ENCODE assay signal across 13 cellular contexts in genomic region chr3:153158961-153159735, GRCh38. TPM values are rescaled to one million over a fixed set of nuclear protein-coding genes. Genes with fewer than 3 reads are reported as not detected.
DNase-seq lines count a peak whose midpoint lies in the region; ATAC-seq and TF ChIP-seq lines count a peak whose summit lies in the region.
"Had no signal": no experiment of that assay in that cellular context is flagged by ENCODE, and none has a peak within 500 bp of the region (broad histone marks: within the 10 kb centered on the region; RNA-seq: fewer than 3 reads in every experiment).

No MANE protein-coding gene starts in this region.

- H3K27ac ChIP-seq in H9 (ENCODE audit: insufficient read length, low read depth, low read length) (no peak overlapping the region), OCI-LY7 (ENCODE audit: low read depth, low read length, poor library complexity, severe bottlenecking) (no peak overlapping the region), duodenal mucosa (ENCODE audit: low read depth, low read length) (peak overlapping the region; percentile 26), neuronal stem cell (replicated peaks; ENCODE audit: low read length) (no peak overlapping the region)

- no peak overlapping the region for H4K91ac ChIP-seq in H9 (ENCODE audit: insufficient read length, low read depth, low read length)
- no peak overlapping the region for H4K91ac ChIP-seq in neuronal stem cell (ENCODE audit: low read depth, low read length, poor library complexity)

- peaks cover 13% of the 10 kb centered on the region for H3K23me2 ChIP-seq in H9 (ENCODE audit: insufficient read length, low read depth, low read length, poor library complexity, severe bottlenecking)

- intact Hi-C loops in OCI-LY7 (cut with micrococcal nuclease; ENCODE audit: unreplicated experiment) = no loop called here

- H3K36me3 ChIP-seq in OCI-LY7 (ENCODE audit: insufficient read depth, low read length) = no peaks in the 10 kb centered on the region
- H3K36me3 ChIP-seq in duodenal mucosa (ENCODE audit: control insufficient read depth in 1 of 2, insufficient read depth in 2 of 2, low read length in 2 of 2) = no peaks in the 10 kb centered on the region
- H3K36me3 ChIP-seq in neuronal stem cell (replicated peaks in 1 of 2; ENCODE audit: control insufficient read depth in 2 of 2, insufficient read depth in 2 of 2, low read length in 2 of 2) = no peaks in the 10 kb centered on the region
- H3K36me3 ChIP-seq: WERI-Rb-1 had no signal

- CTCF ChIA-PET in OCI-LY7 (lab: Charles Lee; ENCODE audit: unreplicated experiment) = no interaction called here

- no peak overlapping the region for H3K4me2 ChIP-seq in H9 (ENCODE audit: insufficient read depth, insufficient read length, low read length)
- no peak overlapping the region for H3K4me2 ChIP-seq in OCI-LY7 (ENCODE audit: low read length)
- H3K4me2 ChIP-seq in neuronal stem cell (ENCODE audit: insufficient read depth, low read length, poor library complexity, severe bottlenecking) = no peak overlapping the region

- no peak overlapping the region for H4K8ac ChIP-seq in H9 (replicated peaks; ENCODE audit: insufficient read length, low read depth, low read length)
- H4K8ac ChIP-seq in neuronal stem cell (ENCODE audit: low read depth, low read length) = no peak overlapping the region

- H3K4me3 ChIP-seq in OCI-LY7 (ENCODE audit: low read depth, low read length, poor library complexity, severe bottlenecking) (no peak overlapping the region), duodenal mucosa (ENCODE audit: low read depth in 1 of 2, low read length in 2 of 2) (peak overlapping the region in 1 of 2 donors; percentile 96), neuronal stem cell (ENCODE audit: low read length in 2 of 2) (no peak overlapping the region)

- no peak overlapping the region for H3K18ac ChIP-seq in H9 (ENCODE audit: insufficient read length, low read depth, low read length)
- H3K18ac ChIP-seq in neuronal stem cell (ENCODE audit: low read length) = no peak overlapping the region

- TF ChIP-seq CTCF in H9 (conservative IDR thresholded peaks at IDR 0.05) (no peak), OCI-LY7 (conservative IDR thresholded peaks at IDR 0.05; ENCODE audit: low read length) (no peak)

- POLR2A ChIA-PET in OCI-LY7 (lab: Charles Lee) = interaction anchor here (0.6 to 3.2 kb wide), 5 partner anchors 9 to 1178 kb away, joined by 3 to 23 read pairs (median 6); no protein-coding TSS in a partner anchor

- H2BK120ac ChIP-seq in H9 (ENCODE audit: low read depth, low read length, poor library complexity, severe bottlenecking) (no peak overlapping the region), neuronal stem cell (ENCODE audit: low read depth, low read length) (no peak overlapping the region)

- H3K23ac ChIP-seq in H9 (ENCODE audit: insufficient read length, low read depth, low read length) = no peak overlapping the region
- H3K23ac ChIP-seq in neuronal stem cell (ENCODE audit: low read depth, low read length, poor library complexity) = no peak overlapping the region

- H3K4me3 Mint-ChIP-seq in H9 = peak overlapping the region; percentile 94 to 99

- no peak overlapping the region for H2AFZ ChIP-seq in H9 (ENCODE audit: low read length)
- peak overlapping the region; percentile 70; the same call in 1 of the 2 replicates for H2AFZ ChIP-seq in OCI-LY7 (ENCODE audit: low read length)
- H2AFZ ChIP-seq in neuronal stem cell (ENCODE audit: low read length) = peak overlapping the region; percentile 94

- no peak for ATAC-seq in GM21447 (IDR thresholded peaks at IDR 0.05; ENCODE audit: unreplicated experiment)

- no peak overlapping the region for H3T11ph ChIP-seq in H9 (ENCODE audit: low read length)

- peaks cover 2% of the 10 kb centered on the region; the same call in 1 of the 2 replicates for H3K27me3 Mint-ChIP-seq in H9 (ENCODE audit: low read depth)

- H2BK5ac ChIP-seq in H9 (ENCODE audit: insufficient read length, low read length) (no peak overlapping the region), neuronal stem cell (ENCODE audit: low read length) (no peak overlapping the region)

- no CpG with 5 or more reads among the region's 9 CpGs for WGBS in H9 (ENCODE audit: extremely low coverage, insufficient read length, low lambda C conversion rate)
- no CpG with 5 or more reads among the region's 9 CpGs for WGBS in neuronal stem cell (ENCODE audit: extremely low coverage in 2 of 2, insufficient read length in 2 of 2, insufficient replicate concordance in 1 of 2), 2 donors

- H3K27me3 ChIP-seq in H9 (ENCODE audit: insufficient read depth, low read length) (no peaks in the 10 kb centered on the region), duodenal mucosa (ENCODE audit: control insufficient read depth in 1 of 2, insufficient read depth in 2 of 2, low read length in 2 of 2) (no peaks in the 10 kb centered on the region), neuronal stem cell (ENCODE audit: control insufficient read depth in 3 of 3, insufficient read depth in 3 of 3, low read depth in 1 of 3, low read length in 3 of 3) (no peaks in the 10 kb centered on the region)

- H3K9me3 ChIP-seq in H9 (ENCODE audit: control insufficient read depth, low read depth, low read length) (no peaks in the 10 kb centered on the region), OCI-LY7 (ENCODE audit: low read length) (no peaks in the 10 kb centered on the region), duodenal mucosa (ENCODE audit: control insufficient read depth in 1 of 2, low read length in 2 of 2) (no peaks in the 10 kb centered on the region), neuronal stem cell (replicated peaks in 1 of 2; ENCODE audit: control insufficient read depth in 2 of 2, insufficient read depth in 1 of 2, low read depth in 1 of 2, low read length in 2 of 2) (no peaks in the 10 kb centered on the region)

- no TSS peak for BruUV-seq in OCI-LY7 (replicated peaks; lab: Mats Ljungman, UMichigan)

- H3K56ac ChIP-seq in H9 (ENCODE audit: insufficient read length, low read depth, low read length) = no peak overlapping the region

- H3K9ac ChIP-seq in H9 (ENCODE audit: extremely low read depth, insufficient read length, low read length) (no peak overlapping the region), duodenal mucosa (ENCODE audit: low read depth in 1 of 2, low read length in 2 of 2) (no peak overlapping the region), neuronal stem cell (ENCODE audit: low read depth, low read length, poor library complexity) (no peak overlapping the region)

- H4K5ac ChIP-seq in H9 (ENCODE audit: insufficient read length, low read depth, low read length) = no peak overlapping the region

- no peaks in the 10 kb centered on the region for H3K79me1 ChIP-seq in H9 (ENCODE audit: insufficient read depth, low read depth, low read length, poor library complexity, severe bottlenecking)
- peaks cover 8% of the 10 kb centered on the region for H3K79me1 ChIP-seq in neuronal stem cell (ENCODE audit: low read depth, low read length)

- H2BK20ac ChIP-seq in H9 (ENCODE audit: low read depth, low read length, poor library complexity, severe bottlenecking) = no peak overlapping the region

- no peak overlapping the region for H2BK12ac ChIP-seq in H9 (ENCODE audit: insufficient read length, low read depth, low read length)
- no peak overlapping the region for H2BK12ac ChIP-seq in neuronal stem cell (ENCODE audit: low read length)

- peaks cover 15% of the 10 kb centered on the region in 2 experiments for H3K4me1 Mint-ChIP-seq in H9

- H4K20me1 ChIP-seq in H9 (ENCODE audit: control insufficient read depth, insufficient read depth, insufficient read length) = no peaks in the 10 kb centered on the region
- H4K20me1 ChIP-seq in OCI-LY7 (ENCODE audit: insufficient read depth, low read length) = peaks cover 10% of the 10 kb centered on the region; the same call in 1 of the 2 replicates

- no peak overlapping the region for H2BK15ac ChIP-seq in H9 (ENCODE audit: low read depth, low read length)
- no peak overlapping the region for H2BK15ac ChIP-seq in neuronal stem cell (ENCODE audit: low read length)

- peaks cover 0 to 1% (median 0%) of the 10 kb centered on the region in 3 experiments; a peak in 1 of 7 replicates for H3K36me3 Mint-ChIP-seq in H9 (ENCODE audit: insufficient read depth in 1 of 3, low read depth in 3 of 3)

- H3K14ac ChIP-seq in H9 (ENCODE audit: insufficient read depth, low read length) = no peak overlapping the region
- H3K14ac ChIP-seq in neuronal stem cell (ENCODE audit: low read length) = no peak overlapping the region

- H2AK5ac ChIP-seq in H9 (ENCODE audit: insufficient read length, low read length) (no peak overlapping the region), neuronal stem cell (ENCODE audit: low read depth, low read length) (no peak overlapping the region)

- no peaks in the 10 kb centered on the region for H3K9me2 ChIP-seq in OCI-LY7 (ENCODE audit: insufficient read depth, low read length)

- no peaks in the 10 kb centered on the region for H3K4me1 ChIP-seq in H9 (ENCODE audit: insufficient read depth, low read length)
- H3K4me1 ChIP-seq in OCI-LY7 (ENCODE audit: insufficient read depth, low read length, poor library complexity, severe bottlenecking) = peaks cover 8% of the 10 kb centered on the region
- peaks cover 21 to 28% of the 10 kb centered on the region in 2 donors for H3K4me1 ChIP-seq in duodenal mucosa (ENCODE audit: control insufficient read depth in 1 of 2, insufficient read depth in 2 of 2, low read length in 2 of 2)
- peaks cover under 1 to 2% of the 10 kb centered on the region in 2 donors for H3K4me1 ChIP-seq in neuronal stem cell (ENCODE audit: control insufficient read depth in 2 of 2, insufficient read depth in 1 of 2, low read depth in 1 of 2, low read length in 2 of 2)

- peaks cover 14% of the 10 kb centered on the region; the same call in 1 of the 2 replicates for H3K79me2 ChIP-seq in H9 (ENCODE audit: insufficient read depth, low read length)
- H3K79me2 ChIP-seq in OCI-LY7 (ENCODE audit: insufficient read depth, low read depth, low read length) = peaks cover 20% of the 10 kb centered on the region

- no peak overlapping the region for H3K4ac ChIP-seq in H9 (ENCODE audit: low read depth, low read length)
- H3K4ac ChIP-seq in neuronal stem cell (ENCODE audit: low read length) = no peak overlapping the region

- H3K27ac Mint-ChIP-seq in H9 = no peak overlapping the region

- no peaks in the 10 kb centered on the region for H3K9me3 Mint-ChIP-seq in H9

- DNase-seq in H9 (no peak), OCI-LY7 (ENCODE audit: low spot score) (no peak), neuronal stem cell (ENCODE audit: low spot score) (no peak), HuH-7 (ENCODE audit: low spot score) (no peak), NOMO-1 treated with DMSO at 0.1 percent for 48 hours (lab: John Stamatoyannopoulos, UW; ENCODE audit: unreplicated experiment) (no peak)
- DNase-seq: activated gamma-delta T cell; effector memory CD4-positive, alpha-beta T cell; midbrain; NCI-H1436; OCI-M1; WERI-Rb-1 had no signal

RNA-seq across cellular contexts. Expression of gene RAP2B, which starts 2.9 kb away (rescaled TPM):
- total RNA-seq in H9 (2021) (18.2 and 18.7 TPM in 2 replicates), OCI-LY7 (2022) (15.1 and 16.3 TPM in 2 replicates)
- total RNA-seq in OCI-LY7 (2014; rRNA removed; shearing (Covaris generic)) = 11.3 and 12.2 TPM in 2 replicates
- 13.0 TPM for polyA plus RNA-seq in neuronal stem cell (2013, experiment 1 of 2)
- polyA plus RNA-seq in neuronal stem cell (2013, experiment 2 of 2) = 13.3 TPM
